Comparison of ENCODE assay signal across 11 cellular contexts in the genomic region with DNA sequence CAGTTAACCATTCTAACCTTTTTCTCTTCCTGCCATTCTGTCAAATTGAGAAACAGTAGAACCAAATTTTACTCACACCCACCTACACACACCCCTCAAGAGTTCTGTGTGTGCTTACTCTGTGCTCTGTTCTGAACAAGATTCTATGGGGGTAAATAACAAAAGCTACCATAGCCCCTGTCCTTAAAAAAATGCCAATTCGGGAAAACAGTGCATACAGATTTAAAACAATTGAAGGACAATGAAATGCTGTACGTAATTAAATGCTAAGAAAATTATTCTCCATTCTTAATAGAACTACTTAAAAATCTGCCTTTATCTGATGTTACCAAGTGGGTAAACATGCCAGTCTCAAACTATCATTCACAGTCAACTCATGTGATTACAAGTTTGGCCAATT.
"Had no signal": no experiment of that assay in that cellular context is flagged by ENCODE, and none has a peak within 500 bp of the region (broad histone marks: within the 10 kb centered on the region; RNA-seq: fewer than 3 reads in every experiment).

No MANE protein-coding gene starts in this region.

- H3K4me3 ChIP-seq: GM23248, GM23338, HAP-1 had no signal

- H3K36me3 ChIP-seq: HAP-1 had no signal

- H3K9me3 ChIP-seq: HAP-1 had no signal

- H3K4me1 ChIP-seq: HAP-1 had no signal

- FAIRE-seq: H1, H54 had no signal

- ATAC-seq: GM23338, HCT116 had no signal

- H3K4me2 ChIP-seq: GM23338 had no signal

- DNase-seq: GM23248, GOT3, H7, H9, HCEC 1CT, HFFc6 had no signal

- H2AFZ ChIP-seq: GM23248, GM23338 had no signal

- H3K9ac ChIP-seq: GM23248 had no signal

- H3K27ac ChIP-seq: GM23248 had no signal
